In the genomic region with DNA sequence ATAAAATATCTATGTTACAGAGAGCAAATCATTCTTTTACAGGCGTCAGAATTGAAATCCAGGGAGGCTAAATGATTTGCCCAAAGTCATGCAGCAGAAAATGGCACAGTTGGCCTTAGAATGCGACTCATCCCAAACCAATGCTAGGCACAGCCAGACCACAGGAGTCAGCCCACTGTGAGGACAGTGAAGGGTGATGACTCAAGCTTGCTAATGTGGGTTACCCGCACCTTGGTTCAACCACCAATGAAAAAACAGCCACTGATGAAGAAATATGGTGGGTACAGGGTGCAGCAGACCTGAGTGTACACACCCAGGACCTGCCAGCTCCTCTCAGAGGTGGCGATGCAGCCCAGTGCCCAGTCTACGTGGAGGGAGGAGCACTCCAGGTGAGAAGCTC, we compare ENCODE assay signal across 15 cellular contexts.
DNase-seq lines count a peak whose midpoint lies in the region; ATAC-seq, FAIRE-seq and TF ChIP-seq lines count a peak whose summit lies in the region.
"Had no signal": no experiment of that assay in that cellular context is flagged by ENCODE, and none has a peak within 500 bp of the region (broad histone marks: within the 10 kb centered on the region; RNA-seq: fewer than 3 reads in every experiment).

No MANE protein-coding gene starts in this region.

- no peak overlapping the region for H3K4me3 ChIP-seq in A549
- H3K4me3 ChIP-seq: psoas muscle, SJCRH30, testis had no signal

- peak overlapping the region; percentile 7; the same call in 1 of the 3 replicates for H3K4me2 ChIP-seq in A549

- H3K4me1 ChIP-seq in A549 = peaks cover 24% of the 10 kb centered on the region; the same call in 2 of the 3 replicates
- H3K4me1 ChIP-seq: psoas muscle, SJCRH30 had no signal

- no peak for TF ChIP-seq EP300 in A549 (IDR thresholded peaks at IDR 0.05)

- ATAC-seq in A549 = peak in 1 of 2 experiments; percentile 33; a peak in 3 of 6 replicates
- ATAC-seq in HG03457 (IDR thresholded peaks at IDR 0.05; ENCODE audit: unreplicated experiment) = no peak
- no peak for ATAC-seq in GM21367 (IDR thresholded peaks at IDR 0.05; ENCODE audit: unreplicated experiment)
- ATAC-seq in HG03378 (IDR thresholded peaks at IDR 0.05; ENCODE audit: unreplicated experiment) = no peak
- ATAC-seq: left cardiac atrium, psoas muscle had no signal

- TF ChIP-seq CTCF in A549 (IDR thresholded peaks at IDR 0.05) = no peak

- POLR2A ChIA-PET in A549 (lab: Yijun Ruan, JAX) = no interaction called here

- WGBS in A549 (ENCODE audit: missing lambda C conversion rate) = 59% methylated on average over 5 of the region's 5 CpGs

- DNase-seq in A549 (ENCODE audit: low read depth in 1 of 2, low spot score in 1 of 2) (no peak), H54 (ENCODE audit: insufficient read length, low spot score) (peak; percentile 30), RKO (ENCODE audit: low spot score) (peak; percentile 33), fibroblast of peridontal ligament (ENCODE audit: extremely low read depth) (peak; percentile 45), NCI-H1105 (lab: John Stamatoyannopoulos, UW) (no peak)
- DNase-seq: activated naive CD4-positive, alpha-beta T cell; left cardiac atrium; NCI-H2029 treated with DMSO at 0.1 percent for 48 hours; psoas muscle; SJCRH30; testis had no signal

- no peak for TF ChIP-seq RAD21 in A549 (conservative IDR thresholded peaks at IDR 0.05 in 1 of 2, IDR thresholded peaks at IDR 0.05 in 1 of 2)

- CTCF ChIA-PET in A549 (lab: Yijun Ruan, JAX) = interaction anchor here (1.3 kb wide), 1 partner anchor 9 kb away, joined by 5 read pairs; no protein-coding TSS in a partner anchor

- TF ChIP-seq POLR2A in A549 (IDR thresholded peaks at IDR 0.05; ENCODE audit: low read length) (no peak), H54 (IDR thresholded peaks at IDR 0.05; ENCODE audit: low read depth, low read length) (no peak)

- no peaks in the 10 kb centered on the region for H3K9me3 ChIP-seq in A549
- H3K9me3 ChIP-seq: psoas muscle, SJCRH30, testis had no signal

- FAIRE-seq in A549 (lab: Jason Lieb, UNC) (no peak), H54 (lab: Jason Lieb, UNC) (peak; percentile 27)
- FAIRE-seq: endometrium had no signal

- peak overlapping the region; percentile 61 to 68; a peak in 4 of 6 replicates for H3K27ac ChIP-seq in A549
- H3K27ac ChIP-seq: psoas muscle, SJCRH30, testis had no signal

TF ChIP-seq in A549, 52 proteins besides CTCF, POLR2A, EP300 and RAD21:
- TF ChIP-seq TFCP2L1 (CRISPR knock-in tag; IDR thresholded peaks at IDR 0.05) = no peak
- no peak for TF ChIP-seq KDM1A (IDR thresholded peaks at IDR 0.05; ENCODE audit: low read depth)
- no peak for TF ChIP-seq ZC3H11A (IDR thresholded peaks at IDR 0.05)
- TF ChIP-seq HOXA7 (CRISPR knock-in tag; IDR thresholded peaks at IDR 0.05) = no peak
- no peak for TF ChIP-seq ZFP36 (IDR thresholded peaks at IDR 0.05; ENCODE audit: borderline replicate concordance, partially characterized antibody)
- TF ChIP-seq FOSL2 (IDR thresholded peaks at IDR 0.05) = no peak
- TF ChIP-seq FOSL2 (CRISPR knock-in tag; IDR thresholded peaks at IDR 0.05) = no peak
- TF ChIP-seq CBX8 (IDR thresholded peaks at IDR 0.05) = no peak
- TF ChIP-seq JUNB (IDR thresholded peaks at IDR 0.05) = no peak

Comparison
In these comparisons a context has a peak if more than half of its experiments do, and no peak if none do; other contexts are left out.
1. DNase-seq: peak in H54 (single experiment), RKO (single experiment) and fibroblast of peridontal ligament (single experiment); none in A549 (0 of 2) and NCI-H1105 (single experiment).